10 cellular contexts compared by ENCODE assay signal in genomic region chr10:17872191-17873091, GRCh38.
DNase-seq lines count a peak whose midpoint lies in the region; ATAC-seq and TF ChIP-seq lines count a peak whose summit lies in the region.
"Had no signal": no experiment of that assay in that cellular context is flagged by ENCODE, and none has a peak within 500 bp of the region (broad histone marks: within the 10 kb centered on the region; RNA-seq: fewer than 3 reads in every experiment).

No MANE protein-coding gene starts in this region.

- no peaks in the 10 kb centered on the region for H3K4me1 ChIP-seq in uterus

- no peak overlapping the region for H3K4me3 Mint-ChIP-seq in CD4-positive, alpha-beta T cell
- no peak overlapping the region for H3K4me3 Mint-ChIP-seq in HFFc6
- H3K4me3 Mint-ChIP-seq: T-helper 1 cell treated with Interleukin-12 subunit alpha and Interleukin-12 subunit beta and Interleukin-4 antibody, amounts not matched to agents 30 μg/mL and 1 μg/mL, for 36 hours had no signal

- H3K27ac ChIP-seq in CD4-positive, alpha-beta T cell (ENCODE audit: low read depth, low read length), result no peak overlapping the region
- H3K27ac ChIP-seq in WERI-Rb-1, result no peak overlapping the region
- H3K27ac ChIP-seq in uterus, result no peak overlapping the region
- H3K27ac ChIP-seq: epithelial cell of prostate had no signal

- no peaks in the 10 kb centered on the region for H3K4me1 Mint-ChIP-seq in CD4-positive, alpha-beta T cell (ENCODE audit: low read depth)
- peaks cover 10% of the 10 kb centered on the region for H3K4me1 Mint-ChIP-seq in HFFc6 (ENCODE audit: low read depth)

- no peak overlapping the region for H3K4me3 ChIP-seq in WERI-Rb-1 (ENCODE audit: low read depth, low read length)
- H3K4me3 ChIP-seq in uterus, result no peak overlapping the region

- H3K27me3 ChIP-seq in CD4-positive, alpha-beta T cell (ENCODE audit: control insufficient read depth, insufficient read depth, low read length), result no peaks in the 10 kb centered on the region
- no peaks in the 10 kb centered on the region for H3K27me3 ChIP-seq in WERI-Rb-1 (ENCODE audit: insufficient read depth, low read depth, severe bottlenecking)
- no peaks in the 10 kb centered on the region for H3K27me3 ChIP-seq in uterus

- TF ChIP-seq CTCF in CD4-positive, alpha-beta T cell (IDR thresholded peaks at IDR 0.05), result peak; percentile 18
- TF ChIP-seq CTCF in HFFc6 (IDR thresholded peaks at IDR 0.05) (peak; percentile 77), WERI-Rb-1 (IDR thresholded peaks at IDR 0.05; ENCODE audit: low read depth, low read length) (0 out of 2 replicates have a peak, but pooled peaks have one; percentile 30), uterus (IDR thresholded peaks at IDR 0.05) (peak in 1 of 4 experiments; percentile 30)

- TF ChIP-seq POLR2A in uterus (IDR thresholded peaks at IDR 0.05), result no peak

- no peaks in the 10 kb centered on the region for H3K9me3 ChIP-seq in CD4-positive, alpha-beta T cell (ENCODE audit: control insufficient read depth, low read length)
- H3K9me3 ChIP-seq in WERI-Rb-1 (ENCODE audit: severe bottlenecking) (no peaks in the 10 kb centered on the region), uterus (no peaks in the 10 kb centered on the region)

- H3K27me3 Mint-ChIP-seq in CD4-positive, alpha-beta T cell, result no peaks in the 10 kb centered on the region
- H3K27me3 Mint-ChIP-seq in HFFc6 (ENCODE audit: insufficient read depth), result peaks cover 2% of the 10 kb centered on the region

- POLR2A ChIA-PET in CD4-positive, alpha-beta T cell (lab: Charles Lee), result no interaction called here

- no peaks in the 10 kb centered on the region for H3K36me3 ChIP-seq in WERI-Rb-1
- no peaks in the 10 kb centered on the region for H3K36me3 ChIP-seq in uterus

- H3K36me3 Mint-ChIP-seq in CD4-positive, alpha-beta T cell (ENCODE audit: low read depth), result no peaks in the 10 kb centered on the region
- H3K36me3 Mint-ChIP-seq in HFFc6 (ENCODE audit: low read depth), result no peaks in the 10 kb centered on the region

- ATAC-seq in CD4-positive, alpha-beta T cell (ENCODE audit: poor library complexity), result no peak
- ATAC-seq in left lobe of liver (peak; percentile 70), GM21737 (IDR thresholded peaks at IDR 0.05; ENCODE audit: unreplicated experiment) (no peak)

- CTCF ChIA-PET in CD4-positive, alpha-beta T cell (lab: Charles Lee), result interaction anchor here (0.7 kb wide), 1 partner anchor 10 kb away, joined by 3 read pairs; no protein-coding TSS in a partner anchor

- intact Hi-C loops in CD4-positive, alpha-beta T cell (cut with DNase I, micrococcal nuclease), result no loop called here
- intact Hi-C loops in uterus (cut with DNase I; ENCODE audit: low total_unique reads), result no loop called here

- no peak overlapping the region for H3K27ac Mint-ChIP-seq in CD4-positive, alpha-beta T cell
- H3K27ac Mint-ChIP-seq in HFFc6, result no peak overlapping the region
- H3K27ac Mint-ChIP-seq: T-helper 1 cell treated with Interleukin-12 subunit alpha and Interleukin-12 subunit beta and Interleukin-4 antibody, amounts not matched to agents 30 μg/mL and 1 μg/mL, for 36 hours had no signal

- no peaks in the 10 kb centered on the region for H3K9me3 Mint-ChIP-seq in CD4-positive, alpha-beta T cell
- no peaks in the 10 kb centered on the region for H3K9me3 Mint-ChIP-seq in HFFc6
- H3K9me3 Mint-ChIP-seq: T-helper 1 cell treated with Interleukin-12 subunit alpha and Interleukin-12 subunit beta and Interleukin-4 antibody, amounts not matched to agents 30 μg/mL and 1 μg/mL, for 36 hours had no signal

- no peak for DNase-seq in CD4-positive, alpha-beta T cell
- peak; percentile 38 for DNase-seq in HFFc6
- no peak for DNase-seq in WERI-Rb-1
- DNase-seq in left lobe of liver (ENCODE audit: low spot score), result no peak
- no peak for DNase-seq in uterus
- no peak for DNase-seq in NCI-H2107 (lab: John Stamatoyannopoulos, UW)
- DNase-seq in stimulated activated CD4-positive, alpha-beta T cell treated with anti-CD3 and anti-CD28 coated beads, Interleukin-4, amount 100 ng/mL, for 4 hours, result no peak
